8 cellular contexts compared by ENCODE assay signal in the genomic region with DNA sequence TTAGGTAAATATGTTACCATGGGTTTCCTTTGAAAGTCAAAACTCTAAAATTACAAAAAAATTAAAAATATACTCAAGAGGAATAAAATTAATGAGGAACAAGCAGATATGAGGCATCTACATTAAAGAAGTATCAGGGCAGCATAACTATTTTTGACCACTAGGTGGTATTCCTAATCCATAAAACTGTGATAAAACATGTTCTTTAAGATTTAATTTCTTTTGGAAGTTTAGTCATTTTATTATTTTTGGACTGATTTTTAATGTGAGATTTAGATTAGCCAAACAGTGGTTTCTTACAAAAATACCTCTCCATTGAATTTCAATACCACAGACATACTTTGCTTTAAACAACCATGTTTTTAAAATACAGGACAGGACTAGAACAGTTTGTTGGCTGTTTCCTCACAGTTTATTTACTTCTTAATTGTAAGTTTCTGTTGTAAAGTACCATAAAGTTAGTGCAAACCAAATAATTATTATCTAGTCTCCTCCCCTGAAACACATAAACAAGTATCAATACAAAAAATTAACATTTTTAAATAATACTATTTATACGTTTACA. TPM values are rescaled to one million over a fixed set of nuclear protein-coding genes. Genes with fewer than 3 reads are reported as not detected.
A peak's percentile ranks its signal among the peaks of the same experiment; 100 is the strongest.
DNase-seq lines count a peak whose midpoint lies in the region; ATAC-seq and TF ChIP-seq lines count a peak whose summit lies in the region.

No MANE protein-coding gene starts in this region.

- H3K4me1 Mint-ChIP-seq in endothelial cell (ENCODE audit: unreplicated experiment): no peaks in the 10 kb centered on the region
- no peaks in the 10 kb centered on the region for H3K4me1 Mint-ChIP-seq in activated CD4-positive, alpha-beta memory T cell treated with anti-CD3 and anti-CD28 coated beads, Interleukin-2, amount 10 ng/mL, durations not matched to agents 7 days and 5 days

- intact Hi-C loops in left ventricle myocardium inferior (cut with micrococcal nuclease) (loop anchor here (5.0 kb wide), 1 partner anchor 457 kb away; no protein-coding TSS in a partner anchor), cardiac septum (cut with DNase I) (loop anchor here (5.0 kb wide), 1 partner anchor 457 kb away; no protein-coding TSS in a partner anchor)

- H3K4me3 Mint-ChIP-seq in endothelial cell (ENCODE audit: unreplicated experiment): no peak overlapping the region
- no peak overlapping the region for H3K4me3 Mint-ChIP-seq in activated CD4-positive, alpha-beta memory T cell treated with anti-CD3 and anti-CD28 coated beads, Interleukin-2, amount 10 ng/mL, durations not matched to agents 7 days and 5 days

- TF ChIP-seq CTCF in left ventricle myocardium inferior (IDR thresholded peaks at IDR 0.05; ENCODE audit: borderline replicate concordance) (peak; percentile 67), endothelial cell (IDR thresholded peaks at IDR 0.05; ENCODE audit: unreplicated experiment) (peak; percentile 92)

- CTCF ChIA-PET in activated CD4-positive, alpha-beta memory T cell treated with anti-CD3 and anti-CD28 coated beads, Interleukin-2, amount 10 ng/mL, durations not matched to agents 7 days and 5 days (lab: Charles Lee): interaction anchor here (0.7 to 1.1 kb wide), 3 partner anchors 8 to 24 kb away, joined by 3 read pairs; no protein-coding TSS in a partner anchor

- no peaks in the 10 kb centered on the region for H3K36me3 ChIP-seq in left ventricle myocardium inferior

- no peak overlapping the region for H3K27ac ChIP-seq in left ventricle myocardium inferior (replicated peaks)

- H3K9me3 Mint-ChIP-seq in endothelial cell (ENCODE audit: unreplicated experiment): peaks cover 4% of the 10 kb centered on the region
- no peaks in the 10 kb centered on the region for H3K9me3 Mint-ChIP-seq in activated CD4-positive, alpha-beta memory T cell treated with anti-CD3 and anti-CD28 coated beads, Interleukin-2, amount 10 ng/mL, durations not matched to agents 7 days and 5 days

- ATAC-seq in GM21360 (IDR thresholded peaks at IDR 0.05; ENCODE audit: unreplicated experiment): no peak

- H3K36me3 Mint-ChIP-seq in endothelial cell (ENCODE audit: low read depth, unreplicated experiment): no peaks in the 10 kb centered on the region
- no peaks in the 10 kb centered on the region for H3K36me3 Mint-ChIP-seq in activated CD4-positive, alpha-beta memory T cell treated with anti-CD3 and anti-CD28 coated beads, Interleukin-2, amount 10 ng/mL, durations not matched to agents 7 days and 5 days (ENCODE audit: low read depth)

- no peaks in the 10 kb centered on the region for H3K9me3 ChIP-seq in left ventricle myocardium inferior (replicated peaks)

- no peak overlapping the region for H3K27ac Mint-ChIP-seq in endothelial cell (ENCODE audit: unreplicated experiment)
- H3K27ac Mint-ChIP-seq in activated CD4-positive, alpha-beta memory T cell treated with anti-CD3 and anti-CD28 coated beads, Interleukin-2, amount 10 ng/mL, durations not matched to agents 7 days and 5 days: no peak overlapping the region

- H3K4me1 ChIP-seq in left ventricle myocardium inferior: no peaks in the 10 kb centered on the region

- POLR2A ChIA-PET in activated CD4-positive, alpha-beta memory T cell treated with anti-CD3 and anti-CD28 coated beads, Interleukin-2, amount 10 ng/mL, durations not matched to agents 7 days and 5 days (lab: Charles Lee): no interaction called here

- no peaks in the 10 kb centered on the region for H3K27me3 ChIP-seq in left ventricle myocardium inferior (ENCODE audit: low read depth)

- H3K27me3 Mint-ChIP-seq in endothelial cell (ENCODE audit: unreplicated experiment): no peaks in the 10 kb centered on the region
- H3K27me3 Mint-ChIP-seq in activated CD4-positive, alpha-beta memory T cell treated with anti-CD3 and anti-CD28 coated beads, Interleukin-2, amount 10 ng/mL, durations not matched to agents 7 days and 5 days: no peaks in the 10 kb centered on the region

- H3K4me3 ChIP-seq in left ventricle myocardium inferior (no peak overlapping the region), skeletal muscle cell (ENCODE audit: low read depth, low read length) (no peak overlapping the region)

- DNase-seq in left ventricle myocardium inferior (no peak), cardiac septum (ENCODE audit: low spot score) (no peak), NCI-H446 treated with DMSO at 0.1 percent for 48 hours (lab: John Stamatoyannopoulos, UW) (peak; percentile 18), endothelial cell (ENCODE audit: low spot score) (no peak), skeletal muscle cell (ENCODE audit: low read depth) (peak; percentile 9), COLO668 (lab: John Stamatoyannopoulos, UW; ENCODE audit: unreplicated experiment) (no peak)
- no peak for DNase-seq in activated CD4-positive, alpha-beta memory T cell treated with anti-CD3 and anti-CD28 coated beads, Interleukin-2, amount 10 ng/mL, durations not matched to agents 7 days and 5 days

RNA-seq across cellular contexts. Expression of a gene that starts 49.8 kb away (rescaled TPM):
- not detected for total RNA-seq in left ventricle myocardium inferior
- total RNA-seq in cardiac septum: not detected
- 79.2 TPM for total RNA-seq in endothelial cell (ENCODE audit: unreplicated experiment)
- total RNA-seq in activated CD4-positive, alpha-beta memory T cell treated with anti-CD3 and anti-CD28 coated beads, Interleukin-2, amount 10 ng/mL, durations not matched to agents 7 days and 5 days: not detected

Comparison
In these comparisons a context has a peak if more than half of its experiments do, and no peak if none do; other contexts are left out.
1. DNase-seq: peak in NCI-H446 treated with DMSO at 0.1 percent for 48 hours (single experiment) and skeletal muscle cell (single experiment); none in left ventricle myocardium inferior (single experiment), cardiac septum (single experiment), endothelial cell (single experiment), activated CD4-positive, alpha-beta memory T cell treated with anti-CD3 and anti-CD28 coated beads, Interleukin-2, amount 10 ng/mL, durations not matched to agents 7 days and 5 days (single experiment) and COLO668 (single experiment).
2. RNA of a gene that starts 49.8 kb away (total RNA-seq): 79.2 TPM in endothelial cell (single experiment); not detected in left ventricle myocardium inferior (single experiment), not detected in cardiac septum (single experiment) and not detected in activated CD4-positive, alpha-beta memory T cell treated with anti-CD3 and anti-CD28 coated beads, Interleukin-2, amount 10 ng/mL, durations not matched to agents 7 days and 5 days; every median in the first group is over 10 times any median in the second.